ENCODE assay signal across 9 cellular contexts in genomic region chr1:32066489-32066873, GRCh38. TPM values are rescaled to one million over a fixed set of nuclear protein-coding genes. Genes with fewer than 3 reads are reported as not detected.
A peak's percentile ranks its signal among the peaks of the same experiment; 100 is the strongest.
DNase-seq lines count a peak whose midpoint lies in the region; ATAC-seq and TF ChIP-seq lines count a peak whose summit lies in the region.
"Had no signal": no experiment of that assay in that cellular context is flagged by ENCODE, and none has a peak within 500 bp of the region (broad histone marks: within the 10 kb centered on the region; RNA-seq: fewer than 3 reads in every experiment).

No MANE protein-coding gene starts in this region.

- H2AFZ ChIP-seq in SK-N-SH (ENCODE audit: low read depth), result no peak overlapping the region

- peak; percentile 29 for DNase-seq in AG08396 (ENCODE audit: low spot score)
- DNase-seq in HFFc6, result peak; percentile 65
- DNase-seq in SK-N-SH, result no peak
- peak; percentile 96 for DNase-seq in fibroblast of pulmonary artery (ENCODE audit: low read depth)
- peak in 3 of 5 donors; percentile 31 to 65 (median 39) for DNase-seq in ovary
- no peak for DNase-seq in HuH-7.5 (ENCODE audit: low spot score)
- DNase-seq in dedifferentiated amniotic fluid mesenchymal stem cell (ENCODE audit: extremely low spot score), result no peak

- H3K4me2 ChIP-seq in SK-N-SH, result peak overlapping the region; percentile 57; the same call in 1 of the 2 replicates

- H3K4me3 Mint-ChIP-seq in HFFc6, result peak overlapping the region; percentile 24; the same call in 1 of the 2 replicates
- H3K4me3 Mint-ChIP-seq: activated naive CD4-positive, alpha-beta T cell treated with anti-CD3 and anti-CD28 coated beads, Interleukin-2, amount 50 U/mL, for 24 hours had no signal

- CTCF ChIA-PET in SK-N-SH (lab: Yijun Ruan, JAX), result interaction anchor here (0.6 kb wide), 1 partner anchor 95 kb away, joined by 3 read pairs; no protein-coding TSS in a partner anchor

- no peak for TF ChIP-seq RAD21 in SK-N-SH (IDR thresholded peaks at IDR 0.05; ENCODE audit: low read length)

- H4K20me1 ChIP-seq in SK-N-SH (ENCODE audit: insufficient read depth), result peaks cover 22% of the 10 kb centered on the region

- H3K9me3 ChIP-seq in SK-N-SH, result no peaks in the 10 kb centered on the region
- no peaks in the 10 kb centered on the region for H3K9me3 ChIP-seq in ovary

- peaks cover 60% of the 10 kb centered on the region for H3K4me1 Mint-ChIP-seq in HFFc6 (ENCODE audit: low read depth)

- H3K27me3 ChIP-seq in SK-N-SH (ENCODE audit: insufficient read depth) (no peaks in the 10 kb centered on the region), ovary (no peaks in the 10 kb centered on the region)

- TF ChIP-seq CTCF in HFFc6 (IDR thresholded peaks at IDR 0.05) (no peak), SK-N-SH (IDR thresholded peaks at IDR 0.05) (no peak), fibroblast of pulmonary artery (IDR thresholded peaks at IDR 0.05; ENCODE audit: low read length, missing control alignments) (no peak), ovary (IDR thresholded peaks at IDR 0.05) (no peak)

- TF ChIP-seq EP300 in SK-N-SH (IDR thresholded peaks at IDR 0.05; ENCODE audit: borderline replicate concordance in 1 of 2, low read depth in 1 of 2, low read length in 1 of 2) (no peak), ovary (IDR thresholded peaks at IDR 0.05) (no peak)

- peak overlapping the region in 1 of 2 experiments; percentile 66; a peak in 2 of 4 replicates for H3K27ac ChIP-seq in SK-N-SH (ENCODE audit: low read depth in 2 of 2, low read length in 1 of 2)
- no peak overlapping the region for H3K27ac ChIP-seq in ovary

- H3K4me3 ChIP-seq in SK-N-SH (ENCODE audit: low read depth in 2 of 2, low read length in 1 of 2) (no peak overlapping the region), fibroblast of pulmonary artery (replicated peaks; ENCODE audit: low read depth, low read length) (no peak overlapping the region), ovary (no peak overlapping the region)

- peak overlapping the region; percentile 64 for H3K27ac Mint-ChIP-seq in HFFc6
- H3K27ac Mint-ChIP-seq: activated naive CD4-positive, alpha-beta T cell treated with anti-CD3 and anti-CD28 coated beads, Interleukin-2, amount 50 U/mL, for 24 hours had no signal

- peaks cover 9% of the 10 kb centered on the region; the same call in 1 of the 2 replicates for H3K36me3 Mint-ChIP-seq in HFFc6 (ENCODE audit: low read depth)

- no peaks in the 10 kb centered on the region for H3K9me2 ChIP-seq in SK-N-SH

- intact Hi-C loops in ovary (cut with DNase I), result loop anchor here in 2 of 4 donors (10.0 kb wide), 2 partner anchors 52 to 402 kb away; partner anchors contain the start of gene KHDRBS1 (in 1 of the 2)

- H3K9ac ChIP-seq in SK-N-SH, result no peak overlapping the region

- H3F3A ChIP-seq in SK-N-SH (replicated peaks; ENCODE audit: insufficient read depth), result peaks cover 72% of the 10 kb centered on the region

- no peaks in the 10 kb centered on the region for H3K9me3 Mint-ChIP-seq in HFFc6
- H3K9me3 Mint-ChIP-seq: activated naive CD4-positive, alpha-beta T cell treated with anti-CD3 and anti-CD28 coated beads, Interleukin-2, amount 50 U/mL, for 24 hours had no signal

- POLR2A ChIA-PET in SK-N-SH (lab: Yijun Ruan, JAX), result no interaction called here

- H3K4me1 ChIP-seq in SK-N-SH (ENCODE audit: control insufficient read depth in 1 of 2, insufficient read depth in 2 of 2, low read depth in 1 of 2, low read length in 1 of 2) (peaks cover 12 to 45% of the 10 kb centered on the region in 2 experiments; a peak in 3 of 4 replicates), ovary (ENCODE audit: insufficient read depth) (peaks cover 12% of the 10 kb centered on the region)

- H3K79me2 ChIP-seq in SK-N-SH (ENCODE audit: insufficient read depth), result no peaks in the 10 kb centered on the region

- WGBS in SK-N-SH (ENCODE audit: low lambda C conversion rate), result 6% methylated on average over 4 of the region's 4 CpGs
- WGBS in ovary, 3 donors, result 0 to 1% (median 1%) methylated on average over 4 of the region's 4 CpGs

- TF ChIP-seq POLR2A in ovary (IDR thresholded peaks at IDR 0.05), result no peak

- H3K36me3 ChIP-seq in SK-N-SH (replicated peaks in 1 of 2; ENCODE audit: control insufficient read depth in 1 of 2, insufficient read depth in 2 of 2, low read length in 1 of 2) (peaks cover 8 to 17% of the 10 kb centered on the region in 2 experiments), ovary (no peaks in the 10 kb centered on the region)

- peaks cover 14% of the 10 kb centered on the region for H3K27me3 Mint-ChIP-seq in HFFc6 (ENCODE audit: insufficient read depth)
- H3K27me3 Mint-ChIP-seq: activated naive CD4-positive, alpha-beta T cell treated with anti-CD3 and anti-CD28 coated beads, Interleukin-2, amount 50 U/mL, for 24 hours had no signal

- no peak for ATAC-seq in GM18867 (IDR thresholded peaks at IDR 0.05; ENCODE audit: unreplicated experiment)

TF ChIP-seq in SK-N-SH, 30 proteins besides CTCF, POLR2A, EP300 and RAD21:
- 0 out of 2 replicates have a peak, but pooled peaks have one; percentile 10 for TF ChIP-seq ELF1 (IDR thresholded peaks at IDR 0.05)
- TF ChIP-seq YY1 (IDR thresholded peaks at IDR 0.05; ENCODE audit: low read depth), result no peak
- TF ChIP-seq EZH2phosphoT487 (IDR thresholded peaks at IDR 0.05; ENCODE audit: borderline replicate concordance, low read depth), result no peak
- no peak for TF ChIP-seq CHD2 (IDR thresholded peaks at IDR 0.05; ENCODE audit: low read length, partially characterized antibody)
- TF ChIP-seq GABPA (IDR thresholded peaks at IDR 0.05; ENCODE audit: low read depth), result peak; percentile 34; the same call in 1 of the 2 replicates
- 0 out of 2 replicates have a peak, but pooled peaks have one; percentile 38 for TF ChIP-seq JUND (IDR thresholded peaks at IDR 0.05)
- TF ChIP-seq SIN3A (IDR thresholded peaks at IDR 0.05; ENCODE audit: borderline replicate concordance, low read depth, low read length), result 0 out of 2 replicates have a peak, but pooled peaks have one; percentile 45
- TF ChIP-seq NFIC (IDR thresholded peaks at IDR 0.05; ENCODE audit: borderline replicate concordance), result peak; percentile 88
- TF ChIP-seq TCF12 (IDR thresholded peaks at IDR 0.05), result 0 out of 2 replicates have a peak, but pooled peaks have one; percentile 19
- no peak for TF ChIP-seq TAF1 (IDR thresholded peaks at IDR 0.05; ENCODE audit: borderline replicate concordance, low read depth, low read length)
- TF ChIP-seq USF2 (IDR thresholded peaks at IDR 0.05; ENCODE audit: borderline replicate concordance, low read depth, low read length), result no peak
- TF ChIP-seq MEF2A (IDR thresholded peaks at IDR 0.05; ENCODE audit: borderline replicate concordance, low read depth), result no peak
- peak; percentile 39; the same call in 1 of the 2 replicates for TF ChIP-seq PBX3 (IDR thresholded peaks at IDR 0.05)

RNA-seq across cellular contexts. Expression of gene TMEM39B, which starts 6.3 kb away (rescaled TPM):
- total RNA-seq in HFFc6 (2021; fragmentation: NEBNext Ultra II Directional; extraction: Animal tissue kit (Norgen Biotek cat#: 25700)), result 10 to 100 TPM; 17.6 to 23.2 (median 20.8) TPM
- 24.4 and 25.1 TPM in 2 replicates for polyA plus RNA-seq in SK-N-SH (2012; rRNA removed)
- polyA plus RNA-seq in SK-N-SH (2012; cell fraction: cytosol; rRNA removed), result 9.8 and 15.3 TPM in 2 replicates
- polyA plus RNA-seq in SK-N-SH (2012; cell fraction: nucleus; rRNA removed), result 28.5 and 32.0 TPM in 2 replicates
- 10 to 100 TPM in 5 of 7 donors, 1 to 10 TPM in 2; 3.0 to 23.5 (median 15.2) TPM for total RNA-seq in ovary
- 10 to 100 TPM in 1 of 2 donors, 1 to 10 TPM in 1; 7.4 to 16.1 TPM for polyA plus RNA-seq in ovary

RNA-seq across cellular contexts. Expression of gene KPNA6, which starts 41.4 kb away (rescaled TPM):
- total RNA-seq in HFFc6 (2021; fragmentation: NEBNext Ultra II Directional; extraction: Animal tissue kit (Norgen Biotek cat#: 25700)), result 100 to 1,000 TPM; 116 to 132 (median 122) TPM
- polyA plus RNA-seq in SK-N-SH (2012; rRNA removed) (13.1 and 18.4 TPM in 2 replicates), ovary (10 to 100 TPM in 1 of 2 donors, 1 to 10 TPM in 1; 9.3 to 26.9 TPM)
- 15.6 and 16.1 TPM in 2 replicates for polyA plus RNA-seq in SK-N-SH (2012; cell fraction: cytosol; rRNA removed)
- 13.7 and 17.3 TPM in 2 replicates for polyA plus RNA-seq in SK-N-SH (2012; cell fraction: nucleus; rRNA removed)
- 10 to 100 TPM; 18.4 to 57.7 (median 47.7) TPM for total RNA-seq in ovary

RNA-seq across cellular contexts. Expression of gene KHDRBS1, which starts 52.8 kb away (rescaled TPM):
- total RNA-seq in HFFc6 (2021; fragmentation: NEBNext Ultra II Directional; extraction: Animal tissue kit (Norgen Biotek cat#: 25700)), result 100 to 1,000 TPM; 119 to 160 (median 148) TPM
- polyA plus RNA-seq in SK-N-SH (2012; rRNA removed) (37.7 and 52.8 TPM in 2 replicates), ovary (100 to 1,000 TPM; 137 to 138 TPM)
- 64.8 and 67.8 TPM in 2 replicates for polyA plus RNA-seq in SK-N-SH (2012; cell fraction: cytosol; rRNA removed)
- 52.7 and 57.2 TPM in 2 replicates for polyA plus RNA-seq in SK-N-SH (2012; cell fraction: nucleus; rRNA removed)
- total RNA-seq in ovary, result 100 to 1,000 TPM in 5 of 7 donors, 10 to 100 TPM in 2; 84.3 to 184 (median 164) TPM

Comparison
In these comparisons a context has a peak if more than half of its experiments do, and no peak if none do; other contexts are left out.
1. DNase-seq: peak in AG08396 (single experiment), HFFc6 (single experiment), fibroblast of pulmonary artery (single experiment) and ovary (3 of 5); none in SK-N-SH (single experiment), HuH-7.5 (single experiment) and dedifferentiated amniotic fluid mesenchymal stem cell (single experiment).